1 cellular context compared by ENCODE assay signal in the genomic region with DNA sequence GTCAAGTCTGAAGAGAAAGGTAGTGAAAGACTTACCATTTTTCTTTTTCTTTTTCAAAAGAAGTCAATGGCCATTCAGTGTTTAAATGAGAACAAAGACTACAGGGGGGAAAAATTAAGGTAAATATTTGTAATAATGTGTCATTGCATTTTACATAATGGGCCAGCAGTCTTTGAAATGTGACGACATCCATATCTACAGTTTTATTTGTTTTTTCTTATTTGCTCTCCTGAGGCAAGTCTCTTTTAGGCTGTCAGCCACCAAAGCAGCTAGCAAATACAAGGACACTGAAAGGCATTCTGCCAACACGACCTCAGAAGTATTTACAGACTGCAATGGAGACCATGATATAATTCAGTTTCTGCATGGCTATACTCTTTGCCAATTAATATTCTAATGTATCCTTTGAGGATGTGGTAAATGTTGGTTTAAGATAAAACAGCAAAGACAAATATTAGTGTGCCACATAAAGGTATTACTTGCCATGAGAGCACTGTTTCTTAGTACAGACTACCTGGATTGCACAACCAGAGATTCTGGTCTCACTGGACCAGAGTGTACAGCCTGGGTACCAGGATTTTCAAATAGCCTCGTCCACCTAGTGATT.
TF ChIP-seq lines count a peak whose summit lies in the region.

No MANE protein-coding gene starts in this region.

TF ChIP-seq in endothelial cell of umbilical vein, 7 proteins besides CTCF, POLR2A, EP300 and RAD21:
- no peak for TF ChIP-seq POLR2AphosphoS5 (IDR thresholded peaks at IDR 0.05; ENCODE audit: insufficient read depth, low read depth, low read length)
- no peak for TF ChIP-seq FOS (IDR thresholded peaks at IDR 0.05; ENCODE audit: borderline replicate concordance, insufficient read depth, low read length)
- no peak for TF ChIP-seq GATA2 (IDR thresholded peaks at IDR 0.05; ENCODE audit: insufficient read depth, insufficient read length, low read depth, low read length)
- TF ChIP-seq, protein P1, sequence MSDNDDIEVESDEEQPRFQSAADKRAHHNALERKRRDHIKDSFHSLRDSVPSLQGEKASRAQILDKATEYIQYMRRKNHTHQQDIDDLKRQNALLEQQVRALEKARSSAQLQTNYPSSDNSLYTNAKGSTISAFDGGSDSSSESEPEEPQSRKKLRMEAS (IDR thresholded peaks at IDR 0.05; ENCODE audit: insufficient read depth, insufficient read length), result no peak
- no peak for TF ChIP-seq MYC (IDR thresholded peaks at IDR 0.05; ENCODE audit: low read depth, low read length)
- no peak for TF ChIP-seq JUN (IDR thresholded peaks at IDR 0.05; ENCODE audit: borderline replicate concordance, insufficient read depth, insufficient read length, low read depth)
- TF ChIP-seq EZH2 (IDR thresholded peaks at IDR 0.05; ENCODE audit: borderline replicate concordance, low read depth, low read length, severe bottlenecking), result no peak
TF ChIP-seq in endothelial cell of umbilical vein: peak in this region for 0.
